1 cellular context compared by ENCODE assay signal in the genomic region with DNA sequence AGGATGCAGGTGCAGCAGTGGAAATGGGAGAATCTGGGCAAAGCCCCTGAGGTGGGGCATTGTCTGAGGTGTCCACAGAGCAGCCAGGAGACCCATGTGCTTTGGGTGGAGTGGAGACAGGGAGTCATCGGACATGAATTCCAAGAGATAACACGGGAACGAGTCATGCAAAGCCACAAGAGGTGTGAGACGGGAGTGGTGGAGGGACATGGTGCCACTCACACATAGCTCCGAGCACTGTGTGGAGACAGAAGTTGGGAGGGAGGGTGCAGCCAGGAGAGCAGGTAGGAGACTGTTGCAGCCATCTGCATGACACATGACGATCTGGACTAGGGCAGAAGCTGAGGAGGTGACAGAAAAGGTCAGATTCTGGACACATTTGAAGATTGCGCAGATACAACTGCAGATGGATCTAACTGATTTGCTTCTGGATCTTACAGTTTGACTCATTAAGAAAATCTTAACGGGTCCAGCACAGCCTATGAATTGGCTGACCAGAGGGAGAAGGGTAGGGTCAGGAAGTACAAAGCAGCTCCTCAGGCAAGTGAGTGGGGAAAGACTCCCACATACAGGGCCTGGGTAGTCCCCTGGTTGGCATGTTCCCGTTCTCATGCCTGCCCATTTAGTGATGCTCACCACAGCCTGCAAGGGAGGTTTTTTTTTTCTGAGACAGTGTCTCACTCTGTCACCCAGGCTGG.
TF ChIP-seq lines count a peak whose summit lies in the region.

No MANE protein-coding gene starts in this region.

TF ChIP-seq in HCT116, 20 proteins besides CTCF, POLR2A, EP300 and RAD21 (continued from another document):
- TF ChIP-seq, protein P1, sequence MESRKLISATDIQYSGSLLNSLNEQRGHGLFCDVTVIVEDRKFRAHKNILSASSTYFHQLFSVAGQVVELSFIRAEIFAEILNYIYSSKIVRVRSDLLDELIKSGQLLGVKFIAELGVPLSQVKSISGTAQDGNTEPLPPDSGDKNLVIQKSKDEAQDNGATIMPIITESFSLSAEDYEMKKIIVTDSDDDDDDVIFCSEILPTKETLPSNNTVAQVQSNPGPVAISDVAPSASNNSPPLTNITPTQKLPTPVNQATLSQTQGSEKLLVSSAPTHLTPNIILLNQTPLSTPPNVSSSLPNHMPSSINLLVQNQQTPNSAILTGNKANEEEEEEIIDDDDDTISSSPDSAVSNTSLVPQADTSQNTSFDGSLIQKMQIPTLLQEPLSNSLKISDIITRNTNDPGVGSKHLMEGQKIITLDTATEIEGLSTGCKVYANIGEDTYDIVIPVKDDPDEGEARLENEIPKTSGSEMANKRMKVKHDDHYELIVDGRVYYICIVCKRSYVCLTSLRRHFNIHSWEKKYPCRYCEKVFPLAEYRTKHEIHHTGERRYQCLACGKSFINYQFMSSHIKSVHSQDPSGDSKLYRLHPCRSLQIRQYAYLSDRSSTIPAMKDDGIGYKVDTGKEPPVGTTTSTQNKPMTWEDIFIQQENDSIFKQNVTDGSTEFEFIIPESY (IDR thresholded peaks at IDR 0.05; ENCODE audit: extremely low read depth, insufficient replicate concordance, low read length) = no peak
- TF ChIP-seq EZH2phosphoT487 (IDR thresholded peaks at IDR 0.05; ENCODE audit: borderline replicate concordance) (no peak), CEBPB (IDR thresholded peaks at IDR 0.05; ENCODE audit: low read depth) (no peak), JUND (IDR thresholded peaks at IDR 0.05) (no peak), TCF7L2 (IDR thresholded peaks at IDR 0.05; ENCODE audit: borderline replicate concordance, extremely low read depth, insufficient read depth, insufficient read length) (no peak), SRF (IDR thresholded peaks at IDR 0.05; ENCODE audit: low read depth) (no peak), ZFX (IDR thresholded peaks at IDR 0.05) (no peak), SP1 (IDR thresholded peaks at IDR 0.05; ENCODE audit: low read depth) (no peak)
- TF ChIP-seq, protein P2, sequence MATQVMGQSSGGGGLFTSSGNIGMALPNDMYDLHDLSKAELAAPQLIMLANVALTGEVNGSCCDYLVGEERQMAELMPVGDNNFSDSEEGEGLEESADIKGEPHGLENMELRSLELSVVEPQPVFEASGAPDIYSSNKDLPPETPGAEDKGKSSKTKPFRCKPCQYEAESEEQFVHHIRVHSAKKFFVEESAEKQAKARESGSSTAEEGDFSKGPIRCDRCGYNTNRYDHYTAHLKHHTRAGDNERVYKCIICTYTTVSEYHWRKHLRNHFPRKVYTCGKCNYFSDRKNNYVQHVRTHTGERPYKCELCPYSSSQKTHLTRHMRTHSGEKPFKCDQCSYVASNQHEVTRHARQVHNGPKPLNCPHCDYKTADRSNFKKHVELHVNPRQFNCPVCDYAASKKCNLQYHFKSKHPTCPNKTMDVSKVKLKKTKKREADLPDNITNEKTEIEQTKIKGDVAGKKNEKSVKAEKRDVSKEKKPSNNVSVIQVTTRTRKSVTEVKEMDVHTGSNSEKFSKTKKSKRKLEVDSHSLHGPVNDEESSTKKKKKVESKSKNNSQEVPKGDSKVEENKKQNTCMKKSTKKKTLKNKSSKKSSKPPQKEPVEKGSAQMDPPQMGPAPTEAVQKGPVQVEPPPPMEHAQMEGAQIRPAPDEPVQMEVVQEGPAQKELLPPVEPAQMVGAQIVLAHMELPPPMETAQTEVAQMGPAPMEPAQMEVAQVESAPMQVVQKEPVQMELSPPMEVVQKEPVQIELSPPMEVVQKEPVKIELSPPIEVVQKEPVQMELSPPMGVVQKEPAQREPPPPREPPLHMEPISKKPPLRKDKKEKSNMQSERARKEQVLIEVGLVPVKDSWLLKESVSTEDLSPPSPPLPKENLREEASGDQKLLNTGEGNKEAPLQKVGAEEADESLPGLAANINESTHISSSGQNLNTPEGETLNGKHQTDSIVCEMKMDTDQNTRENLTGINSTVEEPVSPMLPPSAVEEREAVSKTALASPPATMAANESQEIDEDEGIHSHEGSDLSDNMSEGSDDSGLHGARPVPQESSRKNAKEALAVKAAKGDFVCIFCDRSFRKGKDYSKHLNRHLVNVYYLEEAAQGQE (IDR thresholded peaks at IDR 0.05; ENCODE audit: low read depth) = no peak
- TF ChIP-seq, protein P3, sequence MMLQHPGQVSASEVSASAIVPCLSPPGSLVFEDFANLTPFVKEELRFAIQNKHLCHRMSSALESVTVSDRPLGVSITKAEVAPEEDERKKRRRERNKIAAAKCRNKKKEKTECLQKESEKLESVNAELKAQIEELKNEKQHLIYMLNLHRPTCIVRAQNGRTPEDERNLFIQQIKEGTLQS (IDR thresholded peaks at IDR 0.05) = no peak
